In genomic region chr9:36136894-36137391, GRCh38 we compare ENCODE assay signal across 8 cellular contexts. TPM values are rescaled to one million over a fixed set of nuclear protein-coding genes. Genes with fewer than 3 reads are reported as not detected.
DNase-seq lines count a peak whose midpoint lies in the region; ATAC-seq lines count a peak whose summit lies in the region.

No MANE protein-coding gene starts in this region.

- peak; percentile 5 for ATAC-seq in activated CD4-positive, alpha-beta T cell treated with anti-CD3 and anti-CD28 coated beads for 36 hours
- peak; percentile 20 for ATAC-seq in HG03159 (IDR thresholded peaks at IDR 0.05; ENCODE audit: unreplicated experiment)

- H3K27me3 ChIP-seq in iPS DF 6.9 (ENCODE audit: control insufficient read depth, insufficient read depth, low read length) (peaks cover 24% of the 10 kb centered on the region), skeletal muscle tissue (ENCODE audit: control insufficient read depth in 3 of 3, insufficient read depth in 3 of 3, low read length in 3 of 3) (peaks cover 0 to 24% (median 13%) of the 10 kb centered on the region in 3 donors)

- WGBS in iPS DF 6.9 (ENCODE audit: insufficient coverage, insufficient read length), result no CpG with 5 or more reads among the region's 40 CpGs

- H3K36me3 ChIP-seq in iPS DF 6.9 (ENCODE audit: control insufficient read depth, insufficient read depth, low read length), result no peaks in the 10 kb centered on the region; the same call in 1 of the 2 replicates
- H3K36me3 ChIP-seq in skeletal muscle tissue (ENCODE audit: control insufficient read depth in 3 of 3, insufficient read depth in 3 of 3, low read length in 3 of 3), result no peaks in the 10 kb centered on the region

- no peaks in the 10 kb centered on the region for H3K9me3 Mint-ChIP-seq in activated CD4-positive, alpha-beta T cell treated with anti-CD3 and anti-CD28 coated beads for 36 hours (ENCODE audit: low read depth)
- no peaks in the 10 kb centered on the region for H3K9me3 Mint-ChIP-seq in activated T-helper 2 cell treated with anti-CD3 and anti-CD28 coated beads, Interferon-gamma antibody, Interleukin-2, Interleukin-4, amounts not matched to agents 10 μg/mL and 5 μg/mL and 100 μg/mL, durations not matched to agents 14 hours and 24 hours and 36 hours

- H3K9me3 ChIP-seq in iPS DF 6.9 (ENCODE audit: control insufficient read depth, insufficient read depth, low read length), result no peaks in the 10 kb centered on the region
- no peaks in the 10 kb centered on the region for H3K9me3 ChIP-seq in skeletal muscle tissue (ENCODE audit: control insufficient read depth in 3 of 3, low read length in 3 of 3)

- CTCF ChIA-PET in activated CD4-positive, alpha-beta T cell treated with anti-CD3 and anti-CD28 coated beads for 36 hours (lab: Charles Lee), result interaction anchor here (1.0 to 1.6 kb wide), 6 partner anchors 15 to 37 kb away, joined by 3 to 15 read pairs (median 7); partner anchors contain the start of gene CCIN

- intact Hi-C loops in activated CD4-positive, alpha-beta T cell treated with anti-CD3 and anti-CD28 coated beads for 36 hours (cut with DNase I, micrococcal nuclease), result loop anchor here (1.0 to 5.0 kb wide), 11 partner anchors 7 to 350 kb away; partner anchors contain the start of genes CLTA (in 1 of the 2), GNE (in 1 of the 2) and RECK (in 1 of the 2)
- intact Hi-C loops in activated T-helper 2 cell treated with anti-CD3 and anti-CD28 coated beads, Interferon-gamma antibody, Interleukin-2, Interleukin-4, amounts not matched to agents 10 μg/mL and 5 μg/mL and 100 μg/mL, durations not matched to agents 14 hours and 24 hours and 36 hours (cut with micrococcal nuclease), result loop anchor here (2.0 kb wide), 2 partner anchors 14 to 54 kb away; partner anchors contain the start of gene CLTA

- no peaks in the 10 kb centered on the region for H3K36me3 Mint-ChIP-seq in activated CD4-positive, alpha-beta T cell treated with anti-CD3 and anti-CD28 coated beads for 36 hours (ENCODE audit: low read depth)
- peaks cover 9% of the 10 kb centered on the region for H3K36me3 Mint-ChIP-seq in activated T-helper 2 cell treated with anti-CD3 and anti-CD28 coated beads, Interferon-gamma antibody, Interleukin-2, Interleukin-4, amounts not matched to agents 10 μg/mL and 5 μg/mL and 100 μg/mL, durations not matched to agents 14 hours and 24 hours and 36 hours (ENCODE audit: low read depth)

- peak overlapping the region; percentile 48 for H3K27ac Mint-ChIP-seq in activated CD4-positive, alpha-beta T cell treated with anti-CD3 and anti-CD28 coated beads for 36 hours
- peak overlapping the region; percentile 72 for H3K27ac Mint-ChIP-seq in activated T-helper 2 cell treated with anti-CD3 and anti-CD28 coated beads, Interferon-gamma antibody, Interleukin-2, Interleukin-4, amounts not matched to agents 10 μg/mL and 5 μg/mL and 100 μg/mL, durations not matched to agents 14 hours and 24 hours and 36 hours

- no peaks in the 10 kb centered on the region for H3K27me3 Mint-ChIP-seq in activated CD4-positive, alpha-beta T cell treated with anti-CD3 and anti-CD28 coated beads for 36 hours
- peaks cover 12% of the 10 kb centered on the region for H3K27me3 Mint-ChIP-seq in activated T-helper 2 cell treated with anti-CD3 and anti-CD28 coated beads, Interferon-gamma antibody, Interleukin-2, Interleukin-4, amounts not matched to agents 10 μg/mL and 5 μg/mL and 100 μg/mL, durations not matched to agents 14 hours and 24 hours and 36 hours (ENCODE audit: low read depth)

- POLR2A ChIA-PET in activated CD4-positive, alpha-beta T cell treated with anti-CD3 and anti-CD28 coated beads for 36 hours (lab: Charles Lee), result interaction anchor here (0.5 to 1.5 kb wide), 3 partner anchors 26 to 531 kb away, joined by 3 to 6 read pairs (median 4); partner anchors contain the start of gene CLTA

- peaks cover 13% of the 10 kb centered on the region for H3K4me1 ChIP-seq in iPS DF 6.9 (ENCODE audit: control insufficient read depth, insufficient read depth, low read length)
- peaks cover 17 to 31% (median 30%) of the 10 kb centered on the region in 3 donors for H3K4me1 ChIP-seq in skeletal muscle tissue (ENCODE audit: control insufficient read depth in 3 of 3, insufficient read depth in 3 of 3, low read length in 3 of 3)

- H3K27ac ChIP-seq in iPS DF 6.9 (ENCODE audit: low read length), result no peak overlapping the region
- no peak overlapping the region for H3K27ac ChIP-seq in skeletal muscle tissue (ENCODE audit: low read depth, low read length)

- no peak for DNase-seq in activated CD4-positive, alpha-beta T cell treated with anti-CD3 and anti-CD28 coated beads for 36 hours
- DNase-seq in activated CD4-positive, alpha-beta T cell treated with anti-CD3 and anti-CD28 coated beads, Interleukin-2, amount 50 U/mL, for 1 hour, result no peak
- no peak for DNase-seq in activated T-helper 2 cell treated with anti-CD3 and anti-CD28 coated beads, Interferon-gamma antibody, Interleukin-2, Interleukin-4, amounts not matched to agents 10 μg/mL and 5 μg/mL and 100 μg/mL, durations not matched to agents 14 hours and 24 hours and 36 hours (ENCODE audit: low spot score)
- DNase-seq in iPS DF 6.9 (ENCODE audit: low read depth, low spot score) (no peak), NCI-H1436 treated with DMSO at 0.1 percent for 48 hours (lab: John Stamatoyannopoulos, UW) (no peak), OCI-M2 (lab: John Stamatoyannopoulos, UW; ENCODE audit: unreplicated experiment) (no peak)

- H3K9ac ChIP-seq in skeletal muscle tissue (ENCODE audit: low read depth in 1 of 3, low read length in 3 of 3), result peak overlapping the region; percentile 66 to 79 (median 68)

- H3K4me3 ChIP-seq in iPS DF 6.9 (ENCODE audit: low read length), result peak overlapping the region; percentile 54; the same call in 1 of the 2 replicates
- H3K4me3 ChIP-seq in skeletal muscle tissue (ENCODE audit: low read length in 3 of 3), result peak overlapping the region; percentile 69 to 80 (median 75)

- H3K4me3 Mint-ChIP-seq in activated CD4-positive, alpha-beta T cell treated with anti-CD3 and anti-CD28 coated beads for 36 hours, result peak overlapping the region; percentile 81
- H3K4me3 Mint-ChIP-seq in activated T-helper 2 cell treated with anti-CD3 and anti-CD28 coated beads, Interferon-gamma antibody, Interleukin-2, Interleukin-4, amounts not matched to agents 10 μg/mL and 5 μg/mL and 100 μg/mL, durations not matched to agents 14 hours and 24 hours and 36 hours (ENCODE audit: low read depth), result peak overlapping the region; percentile 96

- H3K4me1 Mint-ChIP-seq in activated CD4-positive, alpha-beta T cell treated with anti-CD3 and anti-CD28 coated beads for 36 hours, result peaks cover 51% of the 10 kb centered on the region
- H3K4me1 Mint-ChIP-seq in activated T-helper 2 cell treated with anti-CD3 and anti-CD28 coated beads, Interferon-gamma antibody, Interleukin-2, Interleukin-4, amounts not matched to agents 10 μg/mL and 5 μg/mL and 100 μg/mL, durations not matched to agents 14 hours and 24 hours and 36 hours (ENCODE audit: low read depth), result peaks cover 46% of the 10 kb centered on the region

RNA-seq across cellular contexts. Expression of gene GLIPR2, which starts 0.4 kb away (rescaled TPM):
- total RNA-seq in activated CD4-positive, alpha-beta T cell treated with anti-CD3 and anti-CD28 coated beads for 36 hours, result 10 to 100 TPM; 13.7 to 18.4 TPM
- 28.8 and 30.1 TPM in 2 replicates for total RNA-seq in activated T-helper 2 cell treated with anti-CD3 and anti-CD28 coated beads, Interferon-gamma antibody, Interleukin-2, Interleukin-4, amounts not matched to agents 10 μg/mL and 5 μg/mL and 100 μg/mL, durations not matched to agents 14 hours and 24 hours and 36 hours
- total RNA-seq in skeletal muscle tissue, result 69.4 TPM

RNA-seq across cellular contexts. Expression of gene CCIN, which starts 32.2 kb away (rescaled TPM):
- not detected for total RNA-seq in activated CD4-positive, alpha-beta T cell treated with anti-CD3 and anti-CD28 coated beads for 36 hours
- total RNA-seq in activated T-helper 2 cell treated with anti-CD3 and anti-CD28 coated beads, Interferon-gamma antibody, Interleukin-2, Interleukin-4, amounts not matched to agents 10 μg/mL and 5 μg/mL and 100 μg/mL, durations not matched to agents 14 hours and 24 hours and 36 hours, result not detected in 2 replicates
- total RNA-seq in skeletal muscle tissue, result 1.0 TPM

RNA-seq across cellular contexts. Expression of gene CLTA, which starts 53.8 kb away (rescaled TPM):
- total RNA-seq in activated CD4-positive, alpha-beta T cell treated with anti-CD3 and anti-CD28 coated beads for 36 hours, result 100 to 1,000 TPM; 123 to 133 TPM
- 160 and 161 TPM in 2 replicates for total RNA-seq in activated T-helper 2 cell treated with anti-CD3 and anti-CD28 coated beads, Interferon-gamma antibody, Interleukin-2, Interleukin-4, amounts not matched to agents 10 μg/mL and 5 μg/mL and 100 μg/mL, durations not matched to agents 14 hours and 24 hours and 36 hours
- total RNA-seq in skeletal muscle tissue, result 114 TPM
